8 cellular contexts compared by ENCODE assay signal in genomic region chr1:13970631-13971247, GRCh38.
"Had no signal": no experiment of that assay in that cellular context is flagged by ENCODE, and none has a peak within 500 bp of the region (broad histone marks: within the 10 kb centered on the region; RNA-seq: fewer than 3 reads in every experiment).

No MANE protein-coding gene starts in this region.

- H3K9me3 ChIP-seq: HAP-1 had no signal

- FAIRE-seq: HTR-8/SVneo had no signal

- H3K9ac ChIP-seq: KMS-11 had no signal

- H3K27ac ChIP-seq: KMS-11 had no signal

- H3K4me2 ChIP-seq: KMS-11 had no signal

- H3K4me3 ChIP-seq: HAP-1 had no signal

- H3K36me3 ChIP-seq: HAP-1 had no signal

- H3K4me1 ChIP-seq: HAP-1 had no signal

- ATAC-seq: HCT116 had no signal

- DNase-seq: GOT3, H7, Karpas-422, KBM-7 had no signal
